Comparison of ENCODE assay signal across 1 cellular context in the genomic region with DNA sequence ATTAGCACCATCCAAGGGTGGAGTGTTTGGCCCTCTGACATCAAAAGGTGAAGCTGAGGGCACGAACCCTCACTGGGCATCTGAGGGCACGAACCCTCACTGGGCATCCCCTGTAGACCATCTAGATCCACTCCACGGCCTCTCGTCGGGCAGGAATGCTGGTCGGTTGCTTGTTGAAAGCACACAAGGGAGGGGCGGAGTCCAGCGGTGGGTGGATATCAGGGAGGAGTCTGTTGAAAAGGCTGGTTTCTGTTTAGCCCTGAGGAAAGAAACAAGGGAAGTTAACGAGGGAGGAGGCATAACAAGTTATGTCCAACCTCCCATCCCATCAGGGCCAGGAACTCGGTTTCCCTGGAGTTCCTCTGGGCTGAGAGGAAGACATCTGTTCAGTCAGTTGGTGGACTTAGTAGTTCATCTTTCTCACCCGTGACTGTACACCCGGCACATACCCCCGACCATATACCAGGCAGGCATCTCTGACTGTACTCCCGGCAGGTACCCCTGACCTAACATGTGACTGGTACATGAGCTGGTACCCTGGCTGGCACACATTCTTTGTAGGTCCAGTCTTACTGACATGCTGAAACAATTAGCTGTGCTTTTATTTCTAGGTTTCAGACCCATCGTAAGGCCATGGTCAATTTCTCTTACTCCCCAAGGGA.
TF ChIP-seq lines count a peak whose summit lies in the region.

No MANE protein-coding gene starts in this region.

TF ChIP-seq in HepG2, 621 proteins besides CTCF, POLR2A, EP300 and RAD21 (continued from another document):
- TF ChIP-seq, protein P1, sequence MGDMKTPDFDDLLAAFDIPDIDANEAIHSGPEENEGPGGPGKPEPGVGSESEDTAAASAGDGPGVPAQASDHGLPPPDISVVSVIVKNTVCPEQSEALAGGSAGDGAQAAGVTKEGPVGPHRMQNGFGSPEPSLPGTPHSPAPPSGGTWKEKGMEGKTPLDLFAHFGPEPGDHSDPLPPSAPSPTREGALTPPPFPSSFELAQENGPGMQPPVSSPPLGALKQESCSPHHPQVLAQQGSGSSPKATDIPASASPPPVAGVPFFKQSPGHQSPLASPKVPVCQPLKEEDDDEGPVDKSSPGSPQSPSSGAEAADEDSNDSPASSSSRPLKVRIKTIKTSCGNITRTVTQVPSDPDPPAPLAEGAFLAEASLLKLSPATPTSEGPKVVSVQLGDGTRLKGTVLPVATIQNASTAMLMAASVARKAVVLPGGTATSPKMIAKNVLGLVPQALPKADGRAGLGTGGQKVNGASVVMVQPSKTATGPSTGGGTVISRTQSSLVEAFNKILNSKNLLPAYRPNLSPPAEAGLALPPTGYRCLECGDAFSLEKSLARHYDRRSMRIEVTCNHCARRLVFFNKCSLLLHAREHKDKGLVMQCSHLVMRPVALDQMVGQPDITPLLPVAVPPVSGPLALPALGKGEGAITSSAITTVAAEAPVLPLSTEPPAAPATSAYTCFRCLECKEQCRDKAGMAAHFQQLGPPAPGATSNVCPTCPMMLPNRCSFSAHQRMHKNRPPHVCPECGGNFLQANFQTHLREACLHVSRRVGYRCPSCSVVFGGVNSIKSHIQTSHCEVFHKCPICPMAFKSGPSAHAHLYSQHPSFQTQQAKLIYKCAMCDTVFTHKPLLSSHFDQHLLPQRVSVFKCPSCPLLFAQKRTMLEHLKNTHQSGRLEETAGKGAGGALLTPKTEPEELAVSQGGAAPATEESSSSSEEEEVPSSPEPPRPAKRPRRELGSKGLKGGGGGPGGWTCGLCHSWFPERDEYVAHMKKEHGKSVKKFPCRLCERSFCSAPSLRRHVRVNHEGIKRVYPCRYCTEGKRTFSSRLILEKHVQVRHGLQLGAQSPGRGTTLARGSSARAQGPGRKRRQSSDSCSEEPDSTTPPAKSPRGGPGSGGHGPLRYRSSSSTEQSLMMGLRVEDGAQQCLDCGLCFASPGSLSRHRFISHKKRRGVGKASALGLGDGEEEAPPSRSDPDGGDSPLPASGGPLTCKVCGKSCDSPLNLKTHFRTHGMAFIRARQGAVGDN (CRISPR knock-in tag; IDR thresholded peaks at IDR 0.05), result peak; percentile 31
- TF ChIP-seq, protein P2, sequence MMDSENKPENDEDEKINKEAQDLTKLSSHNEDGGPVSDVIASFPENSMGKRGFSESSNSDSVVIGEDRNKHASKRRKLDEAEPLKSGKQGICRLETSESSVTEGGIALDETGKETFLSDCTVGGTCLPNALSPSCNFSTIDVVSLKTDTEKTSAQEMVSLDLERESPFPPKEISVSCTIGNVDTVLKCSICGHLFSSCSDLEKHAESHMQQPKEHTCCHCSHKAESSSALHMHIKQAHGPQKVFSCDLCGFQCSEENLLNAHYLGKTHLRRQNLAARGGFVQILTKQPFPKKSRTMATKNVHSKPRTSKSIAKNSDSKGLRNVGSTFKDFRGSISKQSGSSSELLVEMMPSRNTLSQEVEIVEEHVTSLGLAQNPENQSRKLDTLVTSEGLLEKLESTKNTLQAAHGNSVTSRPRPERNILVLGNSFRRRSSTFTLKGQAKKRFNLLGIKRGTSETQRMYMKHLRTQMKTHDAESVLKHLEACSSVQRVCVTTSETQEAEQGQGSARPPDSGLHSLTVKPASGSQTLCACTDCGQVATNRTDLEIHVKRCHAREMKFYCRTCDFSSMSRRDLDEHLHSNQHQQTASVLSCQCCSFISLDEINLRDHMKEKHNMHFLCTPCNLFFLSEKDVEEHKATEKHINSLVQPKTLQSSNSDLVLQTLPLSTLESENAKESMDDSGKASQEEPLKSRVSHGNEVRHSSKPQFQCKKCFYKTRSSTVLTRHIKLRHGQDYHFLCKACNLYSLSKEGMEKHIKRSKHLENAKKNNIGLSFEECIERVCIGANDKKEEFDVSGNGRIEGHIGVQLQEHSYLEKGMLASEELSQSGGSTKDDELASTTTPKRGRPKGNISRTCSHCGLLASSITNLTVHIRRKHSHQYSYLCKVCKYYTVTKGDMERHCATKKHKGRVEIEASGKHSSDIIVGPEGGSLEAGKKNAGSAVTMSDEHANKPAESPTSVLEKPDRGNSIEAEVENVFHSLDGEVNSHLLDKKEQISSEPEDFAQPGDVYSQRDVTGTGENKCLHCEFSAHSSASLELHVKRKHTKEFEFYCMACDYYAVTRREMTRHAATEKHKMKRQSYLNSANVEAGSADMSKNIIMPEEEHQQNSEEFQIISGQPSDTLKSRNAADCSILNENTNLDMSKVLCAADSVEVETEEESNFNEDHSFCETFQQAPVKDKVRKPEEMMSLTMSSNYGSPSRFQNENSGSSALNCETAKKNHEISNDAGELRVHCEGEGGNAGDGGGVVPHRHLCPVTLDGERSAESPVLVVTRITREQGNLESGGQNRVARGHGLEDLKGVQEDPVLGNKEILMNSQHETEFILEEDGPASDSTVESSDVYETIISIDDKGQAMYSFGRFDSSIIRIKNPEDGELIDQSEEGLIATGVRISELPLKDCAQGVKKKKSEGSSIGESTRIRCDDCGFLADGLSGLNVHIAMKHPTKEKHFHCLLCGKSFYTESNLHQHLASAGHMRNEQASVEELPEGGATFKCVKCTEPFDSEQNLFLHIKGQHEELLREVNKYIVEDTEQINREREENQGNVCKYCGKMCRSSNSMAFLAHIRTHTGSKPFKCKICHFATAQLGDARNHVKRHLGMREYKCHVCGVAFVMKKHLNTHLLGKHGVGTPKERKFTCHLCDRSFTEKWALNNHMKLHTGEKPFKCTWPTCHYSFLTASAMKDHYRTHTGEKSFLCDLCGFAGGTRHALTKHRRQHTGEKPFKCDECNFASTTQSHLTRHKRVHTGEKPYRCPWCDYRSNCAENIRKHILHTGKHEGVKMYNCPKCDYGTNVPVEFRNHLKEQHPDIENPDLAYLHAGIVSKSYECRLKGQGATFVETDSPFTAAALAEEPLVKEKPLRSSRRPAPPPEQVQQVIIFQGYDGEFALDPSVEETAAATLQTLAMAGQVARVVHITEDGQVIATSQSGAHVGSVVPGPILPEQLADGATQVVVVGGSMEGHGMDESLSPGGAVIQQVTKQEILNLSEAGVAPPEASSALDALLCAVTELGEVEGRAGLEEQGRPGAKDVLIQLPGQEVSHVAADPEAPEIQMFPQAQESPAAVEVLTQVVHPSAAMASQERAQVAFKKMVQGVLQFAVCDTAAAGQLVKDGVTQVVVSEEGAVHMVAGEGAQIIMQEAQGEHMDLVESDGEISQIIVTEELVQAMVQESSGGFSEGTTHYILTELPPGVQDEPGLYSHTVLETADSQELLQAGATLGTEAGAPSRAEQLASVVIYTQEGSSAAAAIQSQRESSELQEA (CRISPR knock-in tag; IDR thresholded peaks at IDR 0.05; ENCODE audit: not compliant biosample characterization), result no peak
- TF ChIP-seq GATAD2A (CRISPR knock-in tag; IDR thresholded peaks at IDR 0.05) (peak; percentile 15; the same call in 1 of the 2 replicates), TEAD3 (CRISPR knock-in tag; optimal IDR thresholded peaks at IDR 0.05; ENCODE audit: borderline replicate concordance) (peak; percentile 27)
